Comparison of ENCODE assay signal across 23 cellular contexts in the genomic region with DNA sequence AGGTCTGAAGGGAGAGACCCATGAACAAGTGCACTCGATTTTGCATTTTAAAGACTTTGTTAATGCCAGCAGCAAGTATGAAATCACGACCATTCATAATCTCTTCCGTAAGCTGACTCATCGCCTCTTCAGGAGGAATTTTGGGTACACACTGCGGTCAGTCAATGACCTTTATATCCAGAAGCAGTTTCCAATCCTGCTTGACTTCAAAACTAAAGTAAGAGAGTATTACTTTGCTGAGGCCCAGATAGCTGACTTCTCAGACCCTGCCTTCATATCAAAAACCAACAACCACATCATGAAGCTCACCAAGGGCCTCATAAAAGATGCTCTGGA. TPM values are rescaled to one million over a fixed set of nuclear protein-coding genes. Genes with fewer than 3 reads are reported as not detected.
DNase-seq lines count a peak whose midpoint lies in the region; ATAC-seq, FAIRE-seq and TF ChIP-seq lines count a peak whose summit lies in the region.
"Had no signal": no experiment of that assay in that cellular context is flagged by ENCODE, and none has a peak within 500 bp of the region (broad histone marks: within the 10 kb centered on the region; RNA-seq: fewer than 3 reads in every experiment).

No MANE protein-coding gene starts in this region.

- no peak overlapping the region for H4K8ac ChIP-seq in mesenchymal stem cell (ENCODE audit: low read length)

- no peak overlapping the region for H4K91ac ChIP-seq in mesenchymal stem cell (ENCODE audit: low read length)

- H2BK120ac ChIP-seq in mesenchymal stem cell (ENCODE audit: low read depth, low read length): no peak overlapping the region

- BruUV-seq in Caco-2 (replicated peaks; lab: Mats Ljungman, UMichigan): no TSS peak

- H3K9ac ChIP-seq in mesenchymal stem cell (ENCODE audit: low read length) (no peak overlapping the region), kidney (ENCODE audit: low read length in 2 of 2) (no peak overlapping the region)

- H3K4me1 Mint-ChIP-seq in Caco-2 (ENCODE audit: low read depth, unreplicated experiment): peaks cover 29% of the 10 kb centered on the region
- peaks cover 19% of the 10 kb centered on the region for H3K4me1 Mint-ChIP-seq in activated CD8-positive, alpha-beta T cell treated with anti-CD3 and anti-CD28 coated beads for 36 hours (ENCODE audit: low read depth)
- H3K4me1 Mint-ChIP-seq: neural crest cell had no signal

- no peak for ATAC-seq in GM18502 (IDR thresholded peaks at IDR 0.05; ENCODE audit: poor library complexity, unreplicated experiment)
- no peak for ATAC-seq in activated CD8-positive, alpha-beta T cell treated with anti-CD3 and anti-CD28 coated beads for 36 hours
- ATAC-seq: activated CD8-positive, alpha-beta T cell treated with anti-CD3 and anti-CD28 coated beads, Interleukin-2, amount 10 ng/mL, durations not matched to agents 7 days and 5 days; effector memory CD8-positive, alpha-beta T cell; gastrocnemius medialis; stimulated activated naive B cell treated with anti-CD40 and anti-IgM and Interleukin-4, amounts not matched to agents 10 μg/mL and 1 μg/mL and 100 μg/mL, for 72 hours had no signal

- H3K27ac ChIP-seq in mesenchymal stem cell (ENCODE audit: low read length, poor library complexity, severe bottlenecking) (no peak overlapping the region), kidney (ENCODE audit: low read depth in 2 of 2, low read length in 2 of 2) (no peak overlapping the region)
- H3K27ac ChIP-seq: thyroid gland had no signal

- H2BK12ac ChIP-seq in mesenchymal stem cell (ENCODE audit: low read length in 2 of 2): no peak overlapping the region

- TF ChIP-seq CTCF in Caco-2 (IDR thresholded peaks at IDR 0.05; ENCODE audit: insufficient read depth in 1 of 2, low read depth in 1 of 2, low read length in 1 of 2, severe bottlenecking in 1 of 2, unreplicated experiment in 1 of 2) (no peak), choroid plexus epithelial cell (conservative IDR thresholded peaks at IDR 0.05; ENCODE audit: low read depth, low read length) (no peak), kidney (IDR thresholded peaks at IDR 0.05; ENCODE audit: borderline replicate concordance, extremely low read depth, insufficient read depth) (no peak), GM20000 (IDR thresholded peaks at IDR 0.05; ENCODE audit: extremely low read depth, missing control alignments) (no peak)
- TF ChIP-seq CTCF in activated CD8-positive, alpha-beta T cell treated with anti-CD3 and anti-CD28 coated beads for 36 hours (IDR thresholded peaks at IDR 0.05): no peak

- no peak overlapping the region for H3K4ac ChIP-seq in mesenchymal stem cell (ENCODE audit: low read depth in 1 of 2, low read length in 2 of 2)

- peaks cover 2% of the 10 kb centered on the region for H3K79me1 ChIP-seq in mesenchymal stem cell (replicated peaks; ENCODE audit: low read length, poor library complexity, severe bottlenecking)

- no peak overlapping the region for H3K4me3 Mint-ChIP-seq in Caco-2 (ENCODE audit: unreplicated experiment)
- no peak overlapping the region for H3K4me3 Mint-ChIP-seq in activated CD8-positive, alpha-beta T cell treated with anti-CD3 and anti-CD28 coated beads for 36 hours
- H3K4me3 Mint-ChIP-seq: activated CD8-positive, alpha-beta T cell treated with anti-CD3 and anti-CD28 coated beads, Interleukin-2, amount 10 ng/mL, durations not matched to agents 7 days and 5 days; effector memory CD8-positive, alpha-beta T cell; mesothelial cell of epicardium; neural crest cell; stimulated activated naive B cell treated with anti-CD40 and anti-IgM and Interleukin-4, amounts not matched to agents 10 μg/mL and 1 μg/mL and 100 μg/mL, for 72 hours had no signal

- POLR2A ChIA-PET in Caco-2 (lab: Charles Lee): no interaction called here
- POLR2A ChIA-PET in activated CD8-positive, alpha-beta T cell treated with anti-CD3 and anti-CD28 coated beads for 36 hours (lab: Charles Lee): no interaction called here

- CTCF ChIA-PET in Caco-2 (lab: Charles Lee): interaction anchor here (1.0 kb wide), 1 partner anchor 23 kb away, joined by 3 read pairs; no protein-coding TSS in a partner anchor
- CTCF ChIA-PET in activated CD8-positive, alpha-beta T cell treated with anti-CD3 and anti-CD28 coated beads for 36 hours (lab: Charles Lee): interaction anchor here (6.3 kb wide), 1 partner anchor 16 kb away, joined by 57 read pairs; no protein-coding TSS in a partner anchor

- H3K9me3 Mint-ChIP-seq in Caco-2 (ENCODE audit: unreplicated experiment): no peaks in the 10 kb centered on the region
- H3K9me3 Mint-ChIP-seq in activated CD8-positive, alpha-beta T cell treated with anti-CD3 and anti-CD28 coated beads for 36 hours: no peaks in the 10 kb centered on the region
- H3K9me3 Mint-ChIP-seq: effector memory CD8-positive, alpha-beta T cell; mesothelial cell of epicardium; neural crest cell; stimulated activated naive B cell treated with anti-CD40 and anti-IgM and Interleukin-4, amounts not matched to agents 10 μg/mL and 1 μg/mL and 100 μg/mL, for 72 hours had no signal

- intact Hi-C loops in Caco-2 (cut with micrococcal nuclease; ENCODE audit: unreplicated experiment) (loop anchor here (10.0 kb wide), 1 partner anchor 105 kb away; no protein-coding TSS in a partner anchor), kidney (cut with DNase I) (no loop called here)
- intact Hi-C loops in activated CD8-positive, alpha-beta T cell treated with anti-CD3 and anti-CD28 coated beads for 36 hours (cut with micrococcal nuclease): no loop called here

- peaks cover 11% of the 10 kb centered on the region for H3K36me3 Mint-ChIP-seq in Caco-2 (ENCODE audit: insufficient read depth, unreplicated experiment)
- peaks cover 15% of the 10 kb centered on the region for H3K36me3 Mint-ChIP-seq in activated CD8-positive, alpha-beta T cell treated with anti-CD3 and anti-CD28 coated beads for 36 hours (ENCODE audit: low read depth)

- H3K36me3 ChIP-seq in Caco-2 (ENCODE audit: control insufficient read depth, insufficient read depth, low read length): no peaks in the 10 kb centered on the region; the same call in 1 of the 2 replicates
- peaks cover 24 to 38% of the 10 kb centered on the region in 2 experiments for H3K36me3 ChIP-seq in mesenchymal stem cell (ENCODE audit: control insufficient read depth in 1 of 2, insufficient read depth in 2 of 2, low read depth in 1 of 2, low read length in 2 of 2)
- peaks cover 12 to 14% of the 10 kb centered on the region in 2 donors for H3K36me3 ChIP-seq in kidney (ENCODE audit: control insufficient read depth in 1 of 2, insufficient read depth in 2 of 2, low read length in 2 of 2)
- H3K36me3 ChIP-seq: gastrocnemius medialis had no signal

- H3K4me3 ChIP-seq in Caco-2 (ENCODE audit: low read depth, low read length): no peak overlapping the region
- no peak overlapping the region for H3K4me3 ChIP-seq in choroid plexus epithelial cell (ENCODE audit: low read depth, low read length)
- no peak overlapping the region for H3K4me3 ChIP-seq in mesenchymal stem cell (ENCODE audit: insufficient read depth in 1 of 2, low read depth in 1 of 2, low read length in 2 of 2)
- H3K4me3 ChIP-seq in kidney (ENCODE audit: low read length in 2 of 2): no peak overlapping the region
- H3K4me3 ChIP-seq: gastrocnemius medialis, thyroid gland had no signal

- no peak overlapping the region for H2BK5ac ChIP-seq in mesenchymal stem cell (ENCODE audit: low read depth, low read length, poor library complexity, severe bottlenecking)

- no peak overlapping the region for H3K14ac ChIP-seq in mesenchymal stem cell (ENCODE audit: low read length in 2 of 2)

- H3K18ac ChIP-seq in mesenchymal stem cell (ENCODE audit: low read depth in 1 of 2, low read length in 2 of 2): no peak overlapping the region

- H3K4me1 ChIP-seq in Caco-2: peaks cover 31% of the 10 kb centered on the region
- peaks cover 3% of the 10 kb centered on the region for H3K4me1 ChIP-seq in mesenchymal stem cell (ENCODE audit: control insufficient read depth, insufficient read depth, low read depth, low read length)
- H3K4me1 ChIP-seq in kidney (ENCODE audit: control insufficient read depth in 1 of 2, insufficient read depth in 1 of 2, low read depth in 1 of 2, low read length in 2 of 2): no peaks in the 10 kb centered on the region

- H3K27me3 ChIP-seq in Caco-2 (replicated peaks; ENCODE audit: control insufficient read depth, insufficient read depth, low read length) (no peaks in the 10 kb centered on the region), mesenchymal stem cell (ENCODE audit: control insufficient read depth in 1 of 2, insufficient read depth in 1 of 2, low read length in 2 of 2) (no peaks in the 10 kb centered on the region)
- H3K27me3 ChIP-seq: gastrocnemius medialis, thyroid gland had no signal

- DNase-seq in Caco-2 (no peak), NCI-H460 (ENCODE audit: extremely low read depth, low read depth) (peak; percentile 49), choroid plexus epithelial cell (ENCODE audit: low read depth) (peak; percentile 85), mesenchymal stem cell (peak; percentile 55), kidney (no peak), GM20000 (ENCODE audit: low spot score) (no peak)
- DNase-seq in activated CD8-positive, alpha-beta T cell treated with anti-CD3 and anti-CD28 coated beads for 36 hours: no peak
- DNase-seq: ACHN; activated CD8-positive, alpha-beta T cell treated with anti-CD3 and anti-CD28 coated beads, Interleukin-2, amount 10 ng/mL, durations not matched to agents 7 days and 5 days; cerebellar nuclear complex; effector memory CD8-positive, alpha-beta T cell; gastrocnemius medialis; NCI-H1092 treated with DMSO at 0.1 percent for 48 hours; NCI-H2081 treated with DMSO at 0.1 percent for 48 hours; NCI-H524 treated with DMSO at 0.1 percent for 48 hours; SIG-M5; stimulated activated naive B cell treated with anti-CD40 and anti-IgM and Interleukin-4, amounts not matched to agents 10 μg/mL and 1 μg/mL and 100 μg/mL, for 72 hours; thyroid gland had no signal

- 51% methylated on average over 5 of the region's 5 CpGs for WGBS in mesenchymal stem cell

- no peak for FAIRE-seq in kidney (lab: Jason Lieb, UNC)

- H3K27me3 Mint-ChIP-seq in Caco-2 (ENCODE audit: insufficient read depth, unreplicated experiment): no peaks in the 10 kb centered on the region
- no peaks in the 10 kb centered on the region for H3K27me3 Mint-ChIP-seq in activated CD8-positive, alpha-beta T cell treated with anti-CD3 and anti-CD28 coated beads for 36 hours
- H3K27me3 Mint-ChIP-seq: effector memory CD8-positive, alpha-beta T cell; stimulated activated naive B cell treated with anti-CD40 and anti-IgM and Interleukin-4, amounts not matched to agents 10 μg/mL and 1 μg/mL and 100 μg/mL, for 72 hours had no signal

- no peak overlapping the region for H2AK5ac ChIP-seq in mesenchymal stem cell (ENCODE audit: low read length, severe bottlenecking)

- H2AFZ ChIP-seq in mesenchymal stem cell (ENCODE audit: low read depth, low read length): no peak overlapping the region

- H3K9me3 ChIP-seq in Caco-2: no peaks in the 10 kb centered on the region
- no peaks in the 10 kb centered on the region for H3K9me3 ChIP-seq in mesenchymal stem cell (ENCODE audit: control insufficient read depth, low read length)
- H3K9me3 ChIP-seq in kidney (ENCODE audit: control insufficient read depth in 1 of 2, low read length in 2 of 2): no peaks in the 10 kb centered on the region
- H3K9me3 ChIP-seq: gastrocnemius medialis, thyroid gland had no signal

- H2BK15ac ChIP-seq in mesenchymal stem cell (ENCODE audit: low read depth, poor library complexity, severe bottlenecking): no peak overlapping the region

- no peak overlapping the region for H3K23ac ChIP-seq in mesenchymal stem cell (ENCODE audit: low read length in 2 of 2)

- peak overlapping the region; percentile 97 for H3K27ac Mint-ChIP-seq in Caco-2 (ENCODE audit: unreplicated experiment)
- H3K27ac Mint-ChIP-seq in activated CD8-positive, alpha-beta T cell treated with anti-CD3 and anti-CD28 coated beads for 36 hours: no peak overlapping the region
- H3K27ac Mint-ChIP-seq: activated CD8-positive, alpha-beta T cell treated with anti-CD3 and anti-CD28 coated beads, Interleukin-2, amount 10 ng/mL, durations not matched to agents 7 days and 5 days; effector memory CD8-positive, alpha-beta T cell had no signal

- H3K4me2 ChIP-seq in mesenchymal stem cell (ENCODE audit: low read length, poor library complexity, severe bottlenecking): no peak overlapping the region

RNA-seq across cellular contexts. Expression of a gene that starts 5.9 kb away (rescaled TPM):
- total RNA-seq in Caco-2 (2022) (1.3 and 1.5 TPM in 2 replicates), kidney (not detected)
- total RNA-seq in NCI-H460 (2014; rRNA removed; shearing (Covaris generic)): 11.2 and 11.3 TPM in 2 replicates
- 5.6 and 6.7 TPM in 2 replicates for polyA plus RNA-seq in NCI-H460 (2014; cell fraction: nucleus; rRNA removed)
- 0.06 TPM for polyA plus RNA-seq in mesenchymal stem cell (2013, experiment 1 of 2)
- 0.05 TPM for polyA plus RNA-seq in mesenchymal stem cell (2013, experiment 2 of 2)
- polyA plus RNA-seq in kidney (ENCODE audit: insufficient read depth, low read depth, low replicate concordance): not detected
- total RNA-seq in activated CD8-positive, alpha-beta T cell treated with anti-CD3 and anti-CD28 coated beads for 36 hours: not detected
- total RNA-seq: activated CD8-positive, alpha-beta T cell treated with anti-CD3 and anti-CD28 coated beads, Interleukin-2, amount 10 ng/mL, durations not matched to agents 7 days and 5 days; mesothelial cell of epicardium; neural crest cell; renal cortical epithelial cell; T-helper 1 cell treated with Interleukin-12 subunit alpha and Interleukin-12 subunit beta and Interleukin-4 antibody, amounts not matched to agents 30 ng/mL and 1 ng/mL, for 36 hours had no signal

Comparison
In these comparisons a context has a peak if more than half of its experiments do, and no peak if none do; other contexts are left out.
1. DNase-seq: peak in NCI-H460 (single experiment), choroid plexus epithelial cell (single experiment) and mesenchymal stem cell (single experiment); none in Caco-2 (0 of 2), kidney (single experiment), GM20000 (single experiment) and activated CD8-positive, alpha-beta T cell treated with anti-CD3 and anti-CD28 coated beads for 36 hours (single experiment).